ENCODE assay signal across 21 cellular contexts in genomic region chr16:30566531-30566930, GRCh38. TPM values are rescaled to one million over a fixed set of nuclear protein-coding genes. Genes with fewer than 3 reads are reported as not detected.
DNase-seq lines count a peak whose midpoint lies in the region; ATAC-seq, FAIRE-seq and TF ChIP-seq lines count a peak whose summit lies in the region.
"Had no signal": no experiment of that assay in that cellular context is flagged by ENCODE, and none has a peak within 500 bp of the region (broad histone marks: within the 10 kb centered on the region; RNA-seq: fewer than 3 reads in every experiment).

No MANE protein-coding gene starts in this region.

- H4K91ac ChIP-seq in neuronal stem cell (ENCODE audit: low read depth, low read length, poor library complexity), result no peak overlapping the region

- H3K4me1 ChIP-seq in K562 (replicated peaks in 1 of 2; ENCODE audit: control insufficient read depth in 2 of 2, insufficient read depth in 2 of 2, low read length in 2 of 2), result peaks cover 11 to 19% of the 10 kb centered on the region in 2 experiments
- peaks cover 0 to 4% of the 10 kb centered on the region in 2 donors for H3K4me1 ChIP-seq in neuronal stem cell (ENCODE audit: control insufficient read depth in 2 of 2, insufficient read depth in 1 of 2, low read depth in 1 of 2, low read length in 2 of 2)
- H3K4me1 ChIP-seq in right lobe of liver, result peaks cover 0 to 6% (median under 1%) of the 10 kb centered on the region in 4 donors
- H3K4me1 ChIP-seq: prostate gland had no signal

- no peaks in the 10 kb centered on the region for H4K20me1 ChIP-seq in K562 (replicated peaks; ENCODE audit: control insufficient read depth, insufficient read depth, low read length)

- H3K9ac ChIP-seq in K562 (ENCODE audit: insufficient read depth in 1 of 2, low read depth in 2 of 2, low read length in 2 of 2) (peak overlapping the region in 1 of 2 experiments; percentile 61; a peak in 1 of 4 replicates), neuronal stem cell (ENCODE audit: low read depth, low read length, poor library complexity) (no peak overlapping the region)

- H3K4me3 ChIP-seq in K562 (no peak overlapping the region), neuronal stem cell (ENCODE audit: low read length in 2 of 2) (no peak overlapping the region), right lobe of liver (no peak overlapping the region)
- H3K4me3 ChIP-seq: dorsolateral prefrontal cortex, prostate gland, testis had no signal

- no peak overlapping the region for H3K14ac ChIP-seq in neuronal stem cell (ENCODE audit: low read length)

- peak overlapping the region; percentile 31 for H2BK120ac ChIP-seq in neuronal stem cell (ENCODE audit: low read depth, low read length)

- no peak overlapping the region for H4K8ac ChIP-seq in neuronal stem cell (ENCODE audit: low read depth, low read length)

- H2BK15ac ChIP-seq in neuronal stem cell (ENCODE audit: low read length), result no peak overlapping the region

- H3K27ac ChIP-seq in K562 (ENCODE audit: extremely low read depth, low read depth, low read length) (no peak overlapping the region), neuronal stem cell (replicated peaks; ENCODE audit: low read length) (no peak overlapping the region), right lobe of liver (no peak overlapping the region)
- H3K27ac ChIP-seq: neutrophil, prostate gland, testis had no signal

- H3K4me3 Mint-ChIP-seq in activated naive CD4-positive, alpha-beta T cell treated with anti-CD3 and anti-CD28 coated beads, Interleukin-2, amount 50 U/mL, for 24 hours, result no peak overlapping the region
- peak overlapping the region in 3 of 4 donors; percentile 28 to 80 (median 56) for H3K4me3 Mint-ChIP-seq in IgD-negative memory B cell
- H3K4me3 Mint-ChIP-seq: CD8-positive, alpha-beta T cell; H9; WTC11 had no signal

- H3K4me1 Mint-ChIP-seq in activated naive CD4-positive, alpha-beta T cell treated with anti-CD3 and anti-CD28 coated beads, Interleukin-2, amount 50 U/mL, for 24 hours, result peaks cover 35% of the 10 kb centered on the region
- H3K4me1 Mint-ChIP-seq in IgD-negative memory B cell, result peaks cover 9 to 26% (median 17%) of the 10 kb centered on the region in 3 donors

- no peaks in the 10 kb centered on the region for H3K9me3 Mint-ChIP-seq in activated naive CD4-positive, alpha-beta T cell treated with anti-CD3 and anti-CD28 coated beads, Interleukin-2, amount 50 U/mL, for 24 hours
- H3K9me3 Mint-ChIP-seq in activated naive CD4-positive, alpha-beta T cell treated with anti-CD3 and anti-CD28 coated beads, Interleukin-2, amount 50 U/mL, for 72 hours, result no peaks in the 10 kb centered on the region
- no peaks in the 10 kb centered on the region for H3K9me3 Mint-ChIP-seq in IgD-negative memory B cell
- H3K9me3 Mint-ChIP-seq: CD8-positive, alpha-beta T cell; H9; WTC11 had no signal

- TF ChIP-seq RAD21 in K562 (CRISPR knock-in tag; conservative IDR thresholded peaks at IDR 0.05 in 1 of 2, IDR thresholded peaks at IDR 0.05 in 1 of 2), result no peak

- no peak overlapping the region for H3K18ac ChIP-seq in neuronal stem cell (ENCODE audit: low read length)

- no peak for FAIRE-seq in K562 (lab: Jason Lieb, UNC)

- TF ChIP-seq POLR2A in K562 (conservative IDR thresholded peaks at IDR 0.05), result no peak
- TF ChIP-seq POLR2A in right lobe of liver (IDR thresholded peaks at IDR 0.05), result no peak

- no peaks in the 10 kb centered on the region for H3K9me1 ChIP-seq in K562 (ENCODE audit: control insufficient read depth, insufficient read depth, low read length)

- H3K27ac Mint-ChIP-seq in activated naive CD4-positive, alpha-beta T cell treated with anti-CD3 and anti-CD28 coated beads, Interleukin-2, amount 50 U/mL, for 24 hours, result peak overlapping the region; percentile 33
- peak overlapping the region in 1 of 2 donors; percentile 97 for H3K27ac Mint-ChIP-seq in activated naive CD4-positive, alpha-beta T cell treated with anti-CD3 and anti-CD28 coated beads, Interleukin-2, amount 50 U/mL, for 72 hours
- peak overlapping the region in 2 of 3 donors; percentile 53 to 89 for H3K27ac Mint-ChIP-seq in IgD-negative memory B cell
- H3K27ac Mint-ChIP-seq: H9, WTC11 had no signal

- BruUV-seq in K562 (replicated peaks; lab: Mats Ljungman, UMichigan), result no TSS peak

- H3K9me3 ChIP-seq in K562 (replicated peaks; ENCODE audit: control insufficient read depth, insufficient read depth, low read depth, low read length) (no peaks in the 10 kb centered on the region), neuronal stem cell (replicated peaks in 1 of 2; ENCODE audit: control insufficient read depth in 2 of 2, insufficient read depth in 1 of 2, low read depth in 1 of 2, low read length in 2 of 2) (peaks cover 0 to 4% of the 10 kb centered on the region in 2 donors), right lobe of liver (no peaks in the 10 kb centered on the region)
- H3K9me3 ChIP-seq: neutrophil, prostate gland, testis had no signal

- CTCF ChIA-PET in K562 (lab: Yijun Ruan, JAX; ENCODE audit: low intra/inter-chr PET ratio), result no interaction called here

- POLR2A ChIA-PET in K562 (lab: Yijun Ruan, JAX), result interaction anchor here (0.8 to 1.7 kb wide), 8 partner anchors 9 to 137 kb away, joined by 3 to 9 read pairs (median 4); partner anchors contain the start of genes DCTPP1, ZNF689, ZNF747 and ZNF764

- H2BK5ac ChIP-seq in neuronal stem cell (ENCODE audit: low read length), result no peak overlapping the region

- H3K23ac ChIP-seq in neuronal stem cell (ENCODE audit: low read depth, low read length, poor library complexity), result no peak overlapping the region

- no peaks in the 10 kb centered on the region for H3K27me3 ChIP-seq in K562 (ENCODE audit: control insufficient read depth in 2 of 2, insufficient read depth in 2 of 2, low read length in 2 of 2)
- H3K27me3 ChIP-seq in neuronal stem cell (ENCODE audit: control insufficient read depth in 3 of 3, insufficient read depth in 3 of 3, low read depth in 1 of 3, low read length in 3 of 3), result peaks cover 0 to under 1% (median 0%) of the 10 kb centered on the region in 3 experiments
- H3K27me3 ChIP-seq in right lobe of liver, result no peaks in the 10 kb centered on the region
- H3K27me3 ChIP-seq: dorsolateral prefrontal cortex, neutrophil, testis had no signal

- H2AK5ac ChIP-seq in neuronal stem cell (ENCODE audit: low read depth, low read length), result no peak overlapping the region

- H3K79me2 ChIP-seq in K562 (ENCODE audit: control insufficient read depth, insufficient read depth, low read length), result peaks cover 5% of the 10 kb centered on the region; the same call in 1 of the 3 replicates

- TF ChIP-seq CTCF in K562 (IDR thresholded peaks at IDR 0.05 in 2 of 3, conservative IDR thresholded peaks at IDR 0.05 in 1 of 3; ENCODE audit: insufficient read depth in 2 of 3, low read depth in 1 of 3, low read length in 3 of 3) (no peak), right lobe of liver (IDR thresholded peaks at IDR 0.05) (no peak)

- H3K4me2 ChIP-seq in K562 (ENCODE audit: insufficient read depth, low read length) (no peak overlapping the region), neuronal stem cell (ENCODE audit: insufficient read depth, low read length, poor library complexity, severe bottlenecking) (no peak overlapping the region)

- DNase-seq in activated naive CD4-positive, alpha-beta T cell treated with anti-CD3 and anti-CD28 coated beads, Interleukin-2, amount 50 U/mL, for 72 hours (ENCODE audit: low spot score in 2 of 2), result no peak
- DNase-seq in K562 (ENCODE audit: extremely low read depth in 1 of 4, low spot score in 3 of 4) (no peak), neuronal stem cell (ENCODE audit: low spot score) (no peak), cardiac septum (ENCODE audit: low spot score) (no peak), right lobe of liver (no peak), NK-92 (lab: John Stamatoyannopoulos, UW; ENCODE audit: unreplicated experiment) (no peak)
- DNase-seq: DMS79, dorsolateral prefrontal cortex, H9, hippocampal formation, midbrain, MM.1S, NCI-H146, NCI-H510A treated with DMSO at 0.1 percent for 48 hours, testis had no signal

- H2AFZ ChIP-seq in K562 (ENCODE audit: low read depth, low read length) (no peak overlapping the region), neuronal stem cell (ENCODE audit: low read length) (no peak overlapping the region)

- H3K36me3 ChIP-seq in K562 (ENCODE audit: control insufficient read depth, insufficient read depth, low read length) (no peaks in the 10 kb centered on the region), neuronal stem cell (replicated peaks in 1 of 2; ENCODE audit: control insufficient read depth in 2 of 2, insufficient read depth in 2 of 2, low read length in 2 of 2) (peaks cover 0 to 7% of the 10 kb centered on the region in 2 donors), right lobe of liver (no peaks in the 10 kb centered on the region)
- H3K36me3 ChIP-seq: neutrophil, prostate gland had no signal

- no peak overlapping the region for H2BK12ac ChIP-seq in neuronal stem cell (ENCODE audit: low read length)

- intact Hi-C loops in K562 (cut with micrococcal nuclease) (no loop called here), cardiac septum (cut with DNase I) (no loop called here), right lobe of liver (cut with DNase I) (no loop called here)

- in situ Hi-C loops in K562 (cut with MboI), result no loop called here

- no peak for ATAC-seq in activated naive CD4-positive, alpha-beta T cell treated with anti-CD3 and anti-CD28 coated beads, Interleukin-2, amount 50 U/mL, for 72 hours
- no peak for ATAC-seq in K562
- no peak for ATAC-seq in right lobe of liver
- ATAC-seq: WTC11 had no signal

- no peaks in the 10 kb centered on the region for H3K36me3 Mint-ChIP-seq in activated naive CD4-positive, alpha-beta T cell treated with anti-CD3 and anti-CD28 coated beads, Interleukin-2, amount 50 U/mL, for 24 hours
- H3K36me3 Mint-ChIP-seq in activated naive CD4-positive, alpha-beta T cell treated with anti-CD3 and anti-CD28 coated beads, Interleukin-2, amount 50 U/mL, for 72 hours, result peaks cover 3 to 4% of the 10 kb centered on the region in 2 donors
- H3K36me3 Mint-ChIP-seq in IgD-negative memory B cell, result peaks cover 4% of the 10 kb centered on the region
- H3K36me3 Mint-ChIP-seq: WTC11 had no signal

- TF ChIP-seq EP300 in K562 (IDR thresholded peaks at IDR 0.05; ENCODE audit: low read length), result no peak

- peaks cover 5% of the 10 kb centered on the region for H3K79me1 ChIP-seq in neuronal stem cell (ENCODE audit: low read depth, low read length)

- 49% methylated on average over 3 of the region's 4 CpGs for WGBS in K562 (ENCODE audit: insufficient coverage, low coverage, missing lambda C conversion rate)
- no CpG with 5 or more reads among the region's 4 CpGs for WGBS in neuronal stem cell (ENCODE audit: extremely low coverage in 2 of 2, insufficient read length in 2 of 2, insufficient replicate concordance in 1 of 2), 2 donors
- whole genome bisulfite sequencing in right lobe of liver (ENCODE audit: insufficient coverage, low coverage, low lambda C conversion rate, missing lambda C conversion rate), result 88% methylated on average over 4 of the region's 4 CpGs

- no peaks in the 10 kb centered on the region for H3K27me3 Mint-ChIP-seq in activated naive CD4-positive, alpha-beta T cell treated with anti-CD3 and anti-CD28 coated beads, Interleukin-2, amount 50 U/mL, for 24 hours
- H3K27me3 Mint-ChIP-seq in IgD-negative memory B cell, result no peaks in the 10 kb centered on the region

- H3K4ac ChIP-seq in neuronal stem cell (ENCODE audit: low read length), result no peak overlapping the region

RNA-seq across cellular contexts. Expression of gene ZNF688, which starts 5.0 kb away (rescaled TPM):
- total RNA-seq in activated naive CD4-positive, alpha-beta T cell treated with anti-CD3 and anti-CD28 coated beads, Interleukin-2, amount 50 U/mL, for 72 hours, result 1 to 10 TPM; 7.2 TPM
- polyA plus RNA-seq in IgD-negative memory B cell (40.7 TPM), K562 (2011; rRNA removed) (2.4 TPM in 2 replicates), K562 (2014; fragmentation: Illumina TruSeq; extraction: Trizol) (5.4 and 7.0 TPM in 2 replicates), K562 (2014; fragmentation: Nextera tagmentation; extraction: Ambion mirVana) (under 1 TPM; 0.48 TPM), K562 (2014; rRNA removed) (4.6 and 12.5 TPM in 2 replicates)
- 3.6 and 5.4 TPM in 2 replicates for total RNA-seq in K562 (2011; cell fraction: chromatin; rRNA removed; ENCODE audit: low replicate concordance)
- total RNA-seq in K562 (2011; cell fraction: nucleolus; rRNA removed), result 6.8 and 7.0 TPM in 2 replicates
- total RNA-seq in K562 (2011; cell fraction: nucleoplasm; rRNA removed), result 4.0 and 5.1 TPM in 2 replicates
- total RNA-seq in K562 (2014; rRNA removed) (7.7 and 12.9 TPM in 2 replicates), K562 (2014; rRNA removed; fragmentation: Illumina TruSeq; extraction: Trizol) (1.4 and 2.8 TPM in 2 replicates), K562 (2015; rRNA removed; fragmentation: Illumina TruSeq; extraction: Trizol) (4.1 and 5.2 TPM in 2 replicates), K562 (2021) (4.5 and 5.1 TPM in 2 replicates), cardiac septum (12.1 TPM), right lobe of liver (10 to 100 TPM in 1 of 6 experiments, 1 to 10 TPM in 5; 4.0 to 11.5 (median 6.5) TPM)
- 2.2 and 5.7 TPM in 2 replicates for polyA plus RNA-seq in K562 (2011; cell fraction: cytosol; rRNA removed)
- polyA plus RNA-seq in K562 (2011; cell fraction: nucleus; rRNA removed), result 5.7 and 7.6 TPM in 2 replicates
- polyA plus RNA-seq in K562 (2012), result 5.9 and 6.0 TPM in 2 replicates
- 0.53 and 1.1 TPM in 2 replicates for polyA minus RNA-seq in K562 (2011; rRNA and poly(A)+ RNA removed)
- polyA minus RNA-seq in K562 (2011; cell fraction: cytosol; rRNA and poly(A)+ RNA removed), result 1.2 and 4.2 TPM in 2 replicates
- 2.8 and 4.2 TPM in 2 replicates for polyA minus RNA-seq in K562 (2011; cell fraction: nucleus; rRNA and poly(A)+ RNA removed)
- 6.6 TPM for polyA plus RNA-seq in neuronal stem cell (2013, experiment 1 of 2)
- polyA plus RNA-seq in neuronal stem cell (2013, experiment 2 of 2), result 7.2 TPM

RNA-seq across cellular contexts. Expression of gene ZNF764, which starts 8.4 kb away (rescaled TPM):
- 10 to 100 TPM; 11.1 to 11.6 TPM for total RNA-seq in activated naive CD4-positive, alpha-beta T cell treated with anti-CD3 and anti-CD28 coated beads, Interleukin-2, amount 50 U/mL, for 72 hours
- polyA plus RNA-seq in IgD-negative memory B cell (6.2 TPM), K562 (2011; rRNA removed) (3.9 and 7.1 TPM in 2 replicates), K562 (2014; fragmentation: Illumina TruSeq; extraction: Trizol) (4.1 and 4.3 TPM in 2 replicates), K562 (2014; fragmentation: Nextera tagmentation; extraction: Ambion mirVana) (under 1 TPM; 0.69 to 0.81 TPM), K562 (2014; rRNA removed) (8.7 and 10.0 TPM in 2 replicates)
- 7.9 and 19.4 TPM in 2 replicates for total RNA-seq in K562 (2011; cell fraction: chromatin; rRNA removed; ENCODE audit: low replicate concordance)
- 19.1 and 19.7 TPM in 2 replicates for total RNA-seq in K562 (2011; cell fraction: nucleolus; rRNA removed)
- 15.4 and 16.3 TPM in 2 replicates for total RNA-seq in K562 (2011; cell fraction: nucleoplasm; rRNA removed)
- total RNA-seq in K562 (2014; rRNA removed) (9.5 and 9.8 TPM in 2 replicates), K562 (2014; rRNA removed; fragmentation: Illumina TruSeq; extraction: Trizol) (2.4 and 2.5 TPM in 2 replicates), K562 (2015; rRNA removed; fragmentation: Illumina TruSeq; extraction: Trizol) (4.1 and 4.6 TPM in 2 replicates), K562 (2021) (10.1 and 11.1 TPM in 2 replicates), cardiac septum (11.4 TPM), right lobe of liver (1 to 10 TPM; 3.2 to 6.5 (median 4.8) TPM)
- polyA plus RNA-seq in K562 (2011; cell fraction: cytosol; rRNA removed), result 11.4 and 13.8 TPM in 2 replicates
- 15.5 and 22.5 TPM in 2 replicates for polyA plus RNA-seq in K562 (2011; cell fraction: nucleus; rRNA removed)
- 5.2 and 7.9 TPM in 2 replicates for polyA plus RNA-seq in K562 (2012)
- polyA minus RNA-seq in K562 (2011; rRNA and poly(A)+ RNA removed), result 1.5 and 1.9 TPM in 2 replicates
- 3.7 and 7.2 TPM in 2 replicates for polyA minus RNA-seq in K562 (2011; cell fraction: cytosol; rRNA and poly(A)+ RNA removed)
- 6.1 and 7.3 TPM in 2 replicates for polyA minus RNA-seq in K562 (2011; cell fraction: nucleus; rRNA and poly(A)+ RNA removed)
- 7.9 TPM for polyA plus RNA-seq in neuronal stem cell (2013, experiment 1 of 2)
- 8.0 TPM for polyA plus RNA-seq in neuronal stem cell (2013, experiment 2 of 2)

RNA-seq across cellular contexts. Expression of gene ZNF785, which starts 19.0 kb away (rescaled TPM):
- total RNA-seq in activated naive CD4-positive, alpha-beta T cell treated with anti-CD3 and anti-CD28 coated beads, Interleukin-2, amount 50 U/mL, for 72 hours, result 10 to 100 TPM; 10.8 to 22.1 TPM
- polyA plus RNA-seq in IgD-negative memory B cell, result 2.9 TPM
- total RNA-seq in K562 (2011; cell fraction: chromatin; rRNA removed; ENCODE audit: low replicate concordance), result 39.3 and 45.4 TPM in 2 replicates
- 37.5 and 42.2 TPM in 2 replicates for total RNA-seq in K562 (2011; cell fraction: nucleolus; rRNA removed)
- total RNA-seq in K562 (2011; cell fraction: nucleoplasm; rRNA removed), result 41.3 and 53.4 TPM in 2 replicates
- total RNA-seq in K562 (2014; rRNA removed), result 6.9 and 7.2 TPM in 2 replicates
- 4.6 and 4.8 TPM in 2 replicates for total RNA-seq in K562 (2014; rRNA removed; fragmentation: Illumina TruSeq; extraction: Trizol)
- 6.2 and 6.4 TPM in 2 replicates for total RNA-seq in K562 (2015; rRNA removed; fragmentation: Illumina TruSeq; extraction: Trizol)
- 9.7 and 11.6 TPM in 2 replicates for total RNA-seq in K562 (2021)
- 10.6 and 12.4 TPM in 2 replicates for polyA plus RNA-seq in K562 (2011; rRNA removed)
- polyA plus RNA-seq in K562 (2011; cell fraction: cytosol; rRNA removed), result 10.0 and 13.3 TPM in 2 replicates
- 18.3 and 22.4 TPM in 2 replicates for polyA plus RNA-seq in K562 (2011; cell fraction: nucleus; rRNA removed)
- 6.7 and 11.9 TPM in 2 replicates for polyA plus RNA-seq in K562 (2012)
- 4.7 and 5.0 TPM in 2 replicates for polyA plus RNA-seq in K562 (2014; fragmentation: Illumina TruSeq; extraction: Trizol)
- polyA plus RNA-seq in K562 (2014; fragmentation: Nextera tagmentation; extraction: Ambion mirVana), result under 1 TPM; 0.64 to 0.70 TPM
- polyA plus RNA-seq in K562 (2014; rRNA removed), result 11.0 and 12.4 TPM in 2 replicates
- 7.4 and 8.3 TPM in 2 replicates for polyA minus RNA-seq in K562 (2011; rRNA and poly(A)+ RNA removed)
- 4.4 and 4.9 TPM in 2 replicates for polyA minus RNA-seq in K562 (2011; cell fraction: cytosol; rRNA and poly(A)+ RNA removed)
- 13.5 and 16.0 TPM in 2 replicates for polyA minus RNA-seq in K562 (2011; cell fraction: nucleus; rRNA and poly(A)+ RNA removed)
- polyA plus RNA-seq in neuronal stem cell (2013, experiment 1 of 2), result 12.5 TPM
- polyA plus RNA-seq in neuronal stem cell (2013, experiment 2 of 2), result 12.6 TPM
- total RNA-seq in cardiac septum, result 6.7 TPM
- 1 to 10 TPM; 2.4 to 6.5 (median 5.6) TPM for total RNA-seq in right lobe of liver

RNA-seq across cellular contexts. Expression of gene ZNF747, which starts 31.9 kb away (rescaled TPM):
- total RNA-seq in activated naive CD4-positive, alpha-beta T cell treated with anti-CD3 and anti-CD28 coated beads, Interleukin-2, amount 50 U/mL, for 72 hours, result 1 to 10 TPM; 4.5 to 8.2 TPM
- polyA plus RNA-seq in IgD-negative memory B cell (14.8 TPM), K562 (2011; rRNA removed) (1.9 and 2.8 TPM in 2 replicates), K562 (2014; fragmentation: Illumina TruSeq; extraction: Trizol) (1.5 and 1.9 TPM in 2 replicates), K562 (2014; fragmentation: Nextera tagmentation; extraction: Ambion mirVana) (under 1 TPM; 0.14 to 0.27 TPM), K562 (2014; rRNA removed) (1.7 and 3.3 TPM in 2 replicates)
- 4.0 and 9.9 TPM in 2 replicates for total RNA-seq in K562 (2011; cell fraction: chromatin; rRNA removed; ENCODE audit: low replicate concordance)
- total RNA-seq in K562 (2011; cell fraction: nucleolus; rRNA removed), result 9.9 and 10.3 TPM in 2 replicates
- 6.3 and 6.5 TPM in 2 replicates for total RNA-seq in K562 (2011; cell fraction: nucleoplasm; rRNA removed)
- total RNA-seq in K562 (2014; rRNA removed) (1.5 and 3.3 TPM in 2 replicates), K562 (2014; rRNA removed; fragmentation: Illumina TruSeq; extraction: Trizol) (1.0 and 1.3 TPM in 2 replicates), K562 (2015; rRNA removed; fragmentation: Illumina TruSeq; extraction: Trizol) (2.0 and 2.1 TPM in 2 replicates), K562 (2021) (3.2 and 3.4 TPM in 2 replicates), cardiac septum (13.7 TPM), right lobe of liver (1 to 10 TPM; 5.3 to 9.7 (median 6.4) TPM)
- polyA plus RNA-seq in K562 (2011; cell fraction: cytosol; rRNA removed), result 3.0 and 3.6 TPM in 2 replicates
- 2.8 and 3.5 TPM in 2 replicates for polyA plus RNA-seq in K562 (2011; cell fraction: nucleus; rRNA removed)
- 1.7 and 1.9 TPM in 2 replicates for polyA plus RNA-seq in K562 (2012)
- 2.1 and 3.3 TPM in 2 replicates for polyA minus RNA-seq in K562 (2011; rRNA and poly(A)+ RNA removed)
- polyA minus RNA-seq in K562 (2011; cell fraction: cytosol; rRNA and poly(A)+ RNA removed), result 1.6 and 4.7 TPM in 2 replicates
- polyA minus RNA-seq in K562 (2011; cell fraction: nucleus; rRNA and poly(A)+ RNA removed), result 3.9 and 7.7 TPM in 2 replicates
- 6.9 TPM for polyA plus RNA-seq in neuronal stem cell (2013, experiment 1 of 2)
- polyA plus RNA-seq in neuronal stem cell (2013, experiment 2 of 2), result 6.8 TPM

RNA-seq across cellular contexts. Expression of gene ZNF768, which starts 40.2 kb away (rescaled TPM):
- total RNA-seq in activated naive CD4-positive, alpha-beta T cell treated with anti-CD3 and anti-CD28 coated beads, Interleukin-2, amount 50 U/mL, for 72 hours, result 1 to 10 TPM; 2.3 to 9.3 TPM
- 12.7 TPM for polyA plus RNA-seq in IgD-negative memory B cell
- total RNA-seq in K562 (2011; cell fraction: chromatin; rRNA removed; ENCODE audit: low replicate concordance), result 9.3 and 27.8 TPM in 2 replicates
- 27.9 and 32.5 TPM in 2 replicates for total RNA-seq in K562 (2011; cell fraction: nucleolus; rRNA removed)
- total RNA-seq in K562 (2011; cell fraction: nucleoplasm; rRNA removed), result 15.2 and 16.7 TPM in 2 replicates
- 39.7 and 58.9 TPM in 2 replicates for total RNA-seq in K562 (2014; rRNA removed)
- total RNA-seq in K562 (2014; rRNA removed; fragmentation: Illumina TruSeq; extraction: Trizol), result 14.7 and 15.2 TPM in 2 replicates
- total RNA-seq in K562 (2015; rRNA removed; fragmentation: Illumina TruSeq; extraction: Trizol), result 42.3 and 45.8 TPM in 2 replicates
- total RNA-seq in K562 (2021), result 41.3 and 50.7 TPM in 2 replicates
- polyA plus RNA-seq in K562 (2011; rRNA removed), result 22.1 and 32.8 TPM in 2 replicates
- polyA plus RNA-seq in K562 (2011; cell fraction: cytosol; rRNA removed), result 50.7 and 101 TPM in 2 replicates
- polyA plus RNA-seq in K562 (2011; cell fraction: nucleus; rRNA removed), result 31.3 and 50.4 TPM in 2 replicates
- polyA plus RNA-seq in K562 (2012), result 36.8 and 61.3 TPM in 2 replicates
- polyA plus RNA-seq in K562 (2014; fragmentation: Illumina TruSeq; extraction: Trizol), result 26.9 and 40.9 TPM in 2 replicates
- under 1 TPM; 0.13 to 0.17 TPM for polyA plus RNA-seq in K562 (2014; fragmentation: Nextera tagmentation; extraction: Ambion mirVana)
- polyA plus RNA-seq in K562 (2014; rRNA removed), result 47.8 and 49.6 TPM in 2 replicates
- 8.9 and 12.0 TPM in 2 replicates for polyA minus RNA-seq in K562 (2011; rRNA and poly(A)+ RNA removed)
- polyA minus RNA-seq in K562 (2011; cell fraction: cytosol; rRNA and poly(A)+ RNA removed), result 34.4 and 46.7 TPM in 2 replicates
- polyA minus RNA-seq in K562 (2011; cell fraction: nucleus; rRNA and poly(A)+ RNA removed), result 10.5 and 17.3 TPM in 2 replicates
- 48.2 TPM for polyA plus RNA-seq in neuronal stem cell (2013, experiment 1 of 2)
- polyA plus RNA-seq in neuronal stem cell (2013, experiment 2 of 2), result 46.8 TPM
- 49.8 TPM for total RNA-seq in cardiac septum
- total RNA-seq in right lobe of liver, result 10 to 100 TPM; 14.7 to 21.2 (median 18.8) TPM
